10 cellular contexts compared by ENCODE assay signal in the genomic region with DNA sequence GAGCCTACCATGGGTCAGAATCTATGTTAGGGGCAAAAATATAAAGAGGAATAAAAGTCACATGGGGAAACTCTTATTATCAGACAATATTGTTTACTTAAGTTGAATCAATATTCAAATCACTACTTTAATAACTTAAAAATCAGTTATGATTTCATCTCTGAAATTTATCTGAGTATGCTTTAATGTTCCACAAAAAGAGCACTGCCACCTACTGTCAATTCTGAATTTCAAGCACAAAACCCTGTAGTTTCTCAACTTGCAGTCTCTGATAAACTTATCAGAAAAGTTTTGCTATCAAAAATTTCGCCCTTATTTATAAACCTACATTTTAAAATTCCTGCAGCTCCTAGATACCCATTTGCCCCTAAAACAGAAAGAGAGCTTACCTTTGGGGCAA. TPM values are rescaled to one million over a fixed set of nuclear protein-coding genes. Genes with fewer than 3 reads are reported as not detected.
DNase-seq lines count a peak whose midpoint lies in the region; ATAC-seq and TF ChIP-seq lines count a peak whose summit lies in the region.
"Had no signal": no experiment of that assay in that cellular context is flagged by ENCODE, and none has a peak within 500 bp of the region (broad histone marks: within the 10 kb centered on the region; RNA-seq: fewer than 3 reads in every experiment).

No MANE protein-coding gene starts in this region.

- H3K27me3 ChIP-seq in AG04450 (ENCODE audit: control insufficient read depth, insufficient read depth, low read length): no peaks in the 10 kb centered on the region
- no peaks in the 10 kb centered on the region for H3K27me3 ChIP-seq in foreskin keratinocyte
- no peaks in the 10 kb centered on the region for H3K27me3 ChIP-seq in colonic mucosa
- no peaks in the 10 kb centered on the region for H3K27me3 ChIP-seq in MG63
- H3K27me3 ChIP-seq: gastrocnemius medialis had no signal

- POLR2A ChIA-PET in AG04450 (lab: Yijun Ruan, JAX): no interaction called here

- in situ Hi-C loops in SK-MEL-5 (cut with HindIII; ENCODE audit: low pct_unique_long_range_greater_than_20kb, low sequenced_read_pairs): no loop called here

- H3K4me1 ChIP-seq in foreskin keratinocyte: peaks cover 6% of the 10 kb centered on the region
- no peaks in the 10 kb centered on the region for H3K4me1 ChIP-seq in colonic mucosa

- DNase-seq in AG04450 (ENCODE audit: low read depth, low spot score) (no peak), GM12865 (ENCODE audit: low read depth) (no peak), SK-MEL-5 (ENCODE audit: low read depth, low spot score) (peak; percentile 6), foreskin keratinocyte (no peak), colonic mucosa (no peak), NCI-H2029 (lab: John Stamatoyannopoulos, UW) (no peak), MG63 (no peak)
- DNase-seq: gastrocnemius medialis, right cardiac atrium had no signal

- TF ChIP-seq CTCF in AG04450 (IDR thresholded peaks at IDR 0.05; ENCODE audit: low read depth, low read length): peak; percentile 37; the same call in 1 of the 2 replicates
- peak; percentile 1 for TF ChIP-seq CTCF in GM12865 (IDR thresholded peaks at IDR 0.05; ENCODE audit: insufficient read depth, low read depth, low read length, missing control alignments)
- peak; percentile 50 for TF ChIP-seq CTCF in foreskin keratinocyte (conservative IDR thresholded peaks at IDR 0.05)
- no peak for TF ChIP-seq CTCF in colonic mucosa (IDR thresholded peaks at IDR 0.05)

- intact Hi-C loops in colonic mucosa (cut with DNase I): no loop called here

- no peak overlapping the region for H3K4me3 ChIP-seq in AG04450 (ENCODE audit: low read depth, low read length)
- no peak overlapping the region for H3K4me3 ChIP-seq in GM12865 (ENCODE audit: low read depth, low read length)
- H3K4me3 ChIP-seq in colonic mucosa: no peak overlapping the region
- H3K4me3 ChIP-seq in MG63: no peak overlapping the region
- H3K4me3 ChIP-seq: gastrocnemius medialis had no signal

- H3K9me3 ChIP-seq in AG04450 (ENCODE audit: control insufficient read depth, insufficient read depth, low read length) (no peaks in the 10 kb centered on the region), colonic mucosa (no peaks in the 10 kb centered on the region), MG63 (no peaks in the 10 kb centered on the region)
- H3K9me3 ChIP-seq: gastrocnemius medialis had no signal

- no peaks in the 10 kb centered on the region for H3K36me3 ChIP-seq in colonic mucosa
- H3K36me3 ChIP-seq in MG63: peaks cover 73% of the 10 kb centered on the region

- ATAC-seq in foreskin keratinocyte: no peak
- no peak for ATAC-seq in GM18511 (IDR thresholded peaks at IDR 0.05; ENCODE audit: unreplicated experiment)
- ATAC-seq: gastrocnemius medialis had no signal

- CTCF ChIA-PET in AG04450 (lab: Charles Lee): interaction anchor here (1.0 to 2.3 kb wide), 6 partner anchors 10 to 126 kb away, joined by 3 to 9 read pairs (median 4); no protein-coding TSS in a partner anchor

- no peak overlapping the region for H3K27ac ChIP-seq in AG04450 (ENCODE audit: low read depth, low read length)
- H3K27ac ChIP-seq in foreskin keratinocyte: no peak overlapping the region
- no peak overlapping the region for H3K27ac ChIP-seq in colonic mucosa
- H3K27ac ChIP-seq: gastrocnemius medialis had no signal

- H3K9ac ChIP-seq in colonic mucosa (ENCODE audit: low read depth in 2 of 2, low read length in 2 of 2): no peak overlapping the region

RNA-seq across cellular contexts. Expression of gene RDX, which starts 47.3 kb away (rescaled TPM):
- 71.3 and 92.3 TPM in 2 replicates for polyA plus RNA-seq in AG04450 (2011; rRNA removed)
- 27.7 and 60.0 TPM in 2 replicates for polyA minus RNA-seq in AG04450 (2011; rRNA and poly(A)+ RNA removed)
- total RNA-seq in SK-MEL-5 (2014; rRNA removed; shearing (Covaris generic)): 99.6 and 107 TPM in 2 replicates
- 62.0 and 79.5 TPM in 2 replicates for polyA plus RNA-seq in SK-MEL-5 (2015; cell fraction: cytosol; rRNA removed)
- 49.0 and 52.9 TPM in 2 replicates for polyA plus RNA-seq in SK-MEL-5 (2015; cell fraction: nucleus; rRNA removed)
- total RNA-seq in foreskin keratinocyte: 81.5 and 88.8 TPM in 2 replicates
- polyA plus RNA-seq in foreskin keratinocyte: 24.7 and 27.8 TPM in 2 replicates
- 10 to 100 TPM; 17.9 to 20.5 TPM for total RNA-seq in colonic mucosa
- total RNA-seq in MG63 (2014; rRNA removed; shearing (Covaris generic); ENCODE audit: low replicate concordance): 69.5 and 161 TPM in 2 replicates
